In the genomic region with DNA sequence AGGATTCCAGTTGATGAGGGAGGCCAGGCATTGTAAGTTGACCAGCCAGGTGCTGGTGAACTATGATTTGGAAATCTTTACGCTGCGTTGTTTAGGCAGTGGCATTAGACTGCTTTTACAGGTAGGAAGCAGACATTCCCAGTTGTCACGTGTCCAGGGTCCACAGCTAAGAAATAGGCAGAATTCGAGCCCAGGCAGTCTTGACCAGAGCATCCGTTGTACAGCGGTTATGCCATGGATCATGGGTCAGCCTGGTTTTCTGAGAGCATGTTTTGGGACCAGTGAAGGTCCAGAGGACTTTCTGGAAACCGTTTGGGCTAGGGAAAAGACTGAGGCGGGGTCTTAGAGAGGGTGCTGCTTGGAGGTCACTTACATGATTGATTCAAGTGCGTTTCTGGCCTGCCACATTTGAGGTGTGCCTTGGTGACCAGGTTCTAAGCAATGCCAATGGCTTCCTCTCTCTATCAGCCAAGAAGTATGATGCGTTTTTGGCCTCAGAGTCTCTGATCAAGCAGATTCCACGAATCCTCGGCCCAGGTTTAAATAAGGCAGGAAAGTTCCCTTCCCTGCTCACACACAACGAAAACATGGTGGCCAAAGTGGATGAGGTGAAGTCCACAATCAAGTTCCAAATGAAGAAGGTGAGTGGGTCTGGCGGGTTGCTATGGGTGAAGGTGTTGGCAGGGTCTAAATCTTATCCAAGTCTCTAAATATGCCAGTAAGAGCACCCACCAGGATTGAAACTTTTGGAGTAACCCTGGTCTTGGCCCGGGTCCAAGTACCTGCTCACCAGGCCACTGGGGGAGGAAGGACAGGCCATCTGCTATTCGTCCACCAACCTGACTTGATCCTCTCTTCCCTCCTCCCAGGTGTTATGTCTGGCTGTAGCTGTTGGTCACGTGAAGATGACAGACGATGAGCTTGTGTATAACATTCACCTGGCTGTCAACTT, we compare ENCODE assay signal across 9 cellular contexts. TPM values are rescaled to one million over a fixed set of nuclear protein-coding genes. Genes with fewer than 3 reads are reported as not detected.
DNase-seq lines count a peak whose midpoint lies in the region; FAIRE-seq and TF ChIP-seq lines count a peak whose summit lies in the region.
"Had no signal": no experiment of that assay in that cellular context is flagged by ENCODE, and none has a peak within 500 bp of the region (broad histone marks: within the 10 kb centered on the region; RNA-seq: fewer than 3 reads in every experiment).

No MANE protein-coding gene starts in this region.

- H3K4me3 ChIP-seq in NB4 (ENCODE audit: low read depth, low read length) (peak overlapping the region; percentile 77), bronchial epithelial cell (ENCODE audit: low read depth, low read length) (peak overlapping the region; percentile 83), mucosa of stomach (ENCODE audit: low read length) (peak overlapping the region; percentile 83)

- peak overlapping the region; percentile 95 for H3K9ac ChIP-seq in mucosa of stomach (ENCODE audit: low read length)

- peak; percentile 48 for DNase-seq in EL
- no peak for DNase-seq in NB4 (ENCODE audit: low read depth)
- peak; percentile 50 for DNase-seq in bronchial epithelial cell (ENCODE audit: low read depth)
- no peak for DNase-seq in GM19238 (ENCODE audit: insufficient read length, low spot score)
- no peak for DNase-seq in AG08396 (ENCODE audit: low spot score)
- no peak for DNase-seq in NCI-H446 treated with DMSO at 0.1 percent for 48 hours (lab: John Stamatoyannopoulos, UW)
- DNase-seq in NCI-H187 (lab: John Stamatoyannopoulos, UW): no peak

- FAIRE-seq in bronchial epithelial cell (lab: Jason Lieb, UNC): no peak

- H3K27me3 ChIP-seq in bronchial epithelial cell (ENCODE audit: control insufficient read depth, insufficient read depth, low read length): no peaks in the 10 kb centered on the region
- no peaks in the 10 kb centered on the region for H3K27me3 ChIP-seq in mucosa of stomach (ENCODE audit: control insufficient read depth, insufficient read depth, low read length)

- TF ChIP-seq POLR2A in NB4 (IDR thresholded peaks at IDR 0.05; ENCODE audit: extremely low read depth, insufficient read length): no peak

- peaks cover 35% of the 10 kb centered on the region for H3K4me1 ChIP-seq in mucosa of stomach (ENCODE audit: control insufficient read depth, insufficient read depth, low read length)

- H3K36me3 ChIP-seq in bronchial epithelial cell (ENCODE audit: control insufficient read depth, insufficient read depth, low read length): peaks cover 23% of the 10 kb centered on the region
- H3K36me3 ChIP-seq in mucosa of stomach (ENCODE audit: control insufficient read depth, insufficient read depth, low read length): peaks cover 5% of the 10 kb centered on the region

- no peaks in the 10 kb centered on the region for H3K9me3 ChIP-seq in mucosa of stomach (ENCODE audit: control insufficient read depth, low read length)

- TF ChIP-seq CTCF in NB4 (IDR thresholded peaks at IDR 0.05; ENCODE audit: low read depth, low read length): no peak
- no peak for TF ChIP-seq CTCF in bronchial epithelial cell (IDR thresholded peaks at IDR 0.05; ENCODE audit: insufficient read depth, low read length, severe bottlenecking)

RNA-seq across cellular contexts. Expression of a gene that starts 1.8 kb away (rescaled TPM):
- 1,892 and 2,665 TPM in 2 replicates for total RNA-seq in bronchial epithelial cell

RNA-seq across cellular contexts. Expression of a gene that starts 17.8 kb away (rescaled TPM):
- total RNA-seq in bronchial epithelial cell: 41.5 and 46.3 TPM in 2 replicates

RNA-seq across cellular contexts. Expression of a gene that starts 26.9 kb away (rescaled TPM):
- 5.3 and 7.6 TPM in 2 replicates for total RNA-seq in bronchial epithelial cell

RNA-seq across cellular contexts. Expression of a gene that starts 42.7 kb away (rescaled TPM):
- under 0.01 TPM in 1 of 2 replicates, not detected in the other for total RNA-seq in bronchial epithelial cell
- total RNA-seq: T-helper 2 cell treated with Interferon-gamma antibody and Interleukin-4, amounts not matched to agents 100 ng/mL and 5 ng/mL, for 36 hours had no signal

Comparison
In these comparisons a context has a peak if more than half of its experiments do, and no peak if none do; other contexts are left out.
1. DNase-seq: peak in EL (single experiment) and bronchial epithelial cell (single experiment); none in NB4 (single experiment), GM19238 (single experiment), AG08396 (single experiment), NCI-H446 treated with DMSO at 0.1 percent for 48 hours (single experiment) and NCI-H187 (0 of 2).
2. Peak in every context shown above with its lines, with median percentiles within 50 percentile points of each other: H3K4me3 ChIP-seq.